ENCODE assay signal across 8 cellular contexts in genomic region chr6:37244430-37245310, GRCh38. TPM values are rescaled to one million over a fixed set of nuclear protein-coding genes. Genes with fewer than 3 reads are reported as not detected.
DNase-seq lines count a peak whose midpoint lies in the region; ATAC-seq and TF ChIP-seq lines count a peak whose summit lies in the region.

No MANE protein-coding gene starts in this region.

- no peaks in the 10 kb centered on the region for H3K9me3 Mint-ChIP-seq in CD8-positive, alpha-beta memory T cell

- no peaks in the 10 kb centered on the region for H3K27me3 ChIP-seq in CD8-positive, alpha-beta memory T cell (ENCODE audit: insufficient read depth, low read length, poor library complexity, severe bottlenecking)
- no peaks in the 10 kb centered on the region for H3K27me3 ChIP-seq in spleen (replicated peaks in 1 of 7)

- intact Hi-C loops in spleen (cut with DNase I; ENCODE audit: low total_unique reads), result no loop called here

- H3K4me1 Mint-ChIP-seq in CD8-positive, alpha-beta memory T cell, result peaks cover 7 to 9% (median 8%) of the 10 kb centered on the region in 3 donors

- H3K36me3 ChIP-seq in CD8-positive, alpha-beta memory T cell (ENCODE audit: insufficient read depth, low read length), result no peaks in the 10 kb centered on the region
- no peaks in the 10 kb centered on the region for H3K36me3 ChIP-seq in spleen

- H3K4me3 ChIP-seq in CD8-positive, alpha-beta memory T cell (ENCODE audit: low read length), result no peak overlapping the region
- H3K4me3 ChIP-seq in spleen, result no peak overlapping the region

- H3K27ac ChIP-seq in CD8-positive, alpha-beta memory T cell (ENCODE audit: low read depth, low read length), result peak overlapping the region; percentile 56
- peak overlapping the region in 7 of 8 donors; percentile 7 to 64 (median 51) for H3K27ac ChIP-seq in spleen

- CTCF ChIA-PET in CD8-positive, alpha-beta memory T cell (lab: Charles Lee), result interaction anchor here (1.6 kb wide), 1 partner anchor 13 kb away, joined by 3 read pairs; the partner anchor contains the start of genes TBC1D22B and TMEM217

- TF ChIP-seq CTCF in spleen (IDR thresholded peaks at IDR 0.05 in 8 of 11, conservative IDR thresholded peaks at IDR 0.05 in 3 of 11), result no peak

- peaks cover 3 to 12% of the 10 kb centered on the region in 2 donors for H3K27me3 Mint-ChIP-seq in CD8-positive, alpha-beta memory T cell

- no peak for TF ChIP-seq POLR2A in spleen (IDR thresholded peaks at IDR 0.05)

- DNase-seq in CD8-positive, alpha-beta memory T cell, result no peak
- DNase-seq in NCI-H2029 (lab: John Stamatoyannopoulos, UW) (peak; percentile 98), amniotic stem cell (lab: John Stamatoyannopoulos, UW) (peak; percentile 97), hippocampal formation (lab: John Stamatoyannopoulos, UW) (peak; percentile 11), spleen (no peak)

- no peak for ATAC-seq in GM19467 (IDR thresholded peaks at IDR 0.05; ENCODE audit: unreplicated experiment)
- ATAC-seq in HG03469 (IDR thresholded peaks at IDR 0.05; ENCODE audit: unreplicated experiment), result no peak
- ATAC-seq in GM18909 (IDR thresholded peaks at IDR 0.05; ENCODE audit: poor library complexity, unreplicated experiment), result no peak

- POLR2A ChIA-PET in CD8-positive, alpha-beta memory T cell (lab: Charles Lee), result interaction anchor here (0.5 kb wide), 1 partner anchor 19 kb away, joined by 3 read pairs; no protein-coding TSS in a partner anchor

- no peak overlapping the region for H3K4me3 Mint-ChIP-seq in CD8-positive, alpha-beta memory T cell

- no peak overlapping the region for H3K27ac Mint-ChIP-seq in CD8-positive, alpha-beta memory T cell

- H3K9me3 ChIP-seq in CD8-positive, alpha-beta memory T cell (ENCODE audit: low read length), result no peaks in the 10 kb centered on the region
- no peaks in the 10 kb centered on the region for H3K9me3 ChIP-seq in spleen

- WGBS in spleen, 5 donors, result 69 to 82% (median 77%) methylated on average over 6 of the region's 6 CpGs

- H3K4me1 ChIP-seq in CD8-positive, alpha-beta memory T cell (ENCODE audit: insufficient read depth, low read length), result peaks cover 9% of the 10 kb centered on the region
- H3K4me1 ChIP-seq in spleen, result peaks cover 8 to 34% (median 10%) of the 10 kb centered on the region in 6 donors

- H3K36me3 Mint-ChIP-seq in CD8-positive, alpha-beta memory T cell, result no peaks in the 10 kb centered on the region

RNA-seq across cellular contexts. Expression of gene TBC1D22B, which starts 12.9 kb away (rescaled TPM):
- 10 to 100 TPM; 14.4 TPM for total RNA-seq in CD8-positive, alpha-beta memory T cell
- 11.2 TPM for polyA plus RNA-seq in CD8-positive, alpha-beta memory T cell
- 10 to 100 TPM in 4 of 7 donors, 1 to 10 TPM in 3; 8.7 to 12.7 (median 10.7) TPM for total RNA-seq in spleen
- polyA plus RNA-seq in spleen, result 1 to 10 TPM; 4.2 to 6.1 (median 4.7) TPM

RNA-seq across cellular contexts. Expression of gene TMEM217, which starts 13.3 kb away (rescaled TPM):
- 1 to 10 TPM; 4.2 to 6.6 TPM for total RNA-seq in CD8-positive, alpha-beta memory T cell
- polyA plus RNA-seq in CD8-positive, alpha-beta memory T cell, result 0.44 TPM
- 1 to 10 TPM in 1 of 7 donors, under 1 TPM in 4, not detected in 2; 0.32 to 2.3 (median 0.84) TPM for total RNA-seq in spleen
- under 1 TPM; 0.58 to 0.91 (median 0.74) TPM for polyA plus RNA-seq in spleen

Comparison
In these comparisons a context has a peak if more than half of its experiments do, and no peak if none do; other contexts are left out.
1. DNase-seq: peak in NCI-H2029 (single experiment), amniotic stem cell (single experiment) and hippocampal formation (2 of 2); none in CD8-positive, alpha-beta memory T cell (0 of 5) and spleen (single experiment).